ENCODE assay signal across 11 cellular contexts in the genomic region with DNA sequence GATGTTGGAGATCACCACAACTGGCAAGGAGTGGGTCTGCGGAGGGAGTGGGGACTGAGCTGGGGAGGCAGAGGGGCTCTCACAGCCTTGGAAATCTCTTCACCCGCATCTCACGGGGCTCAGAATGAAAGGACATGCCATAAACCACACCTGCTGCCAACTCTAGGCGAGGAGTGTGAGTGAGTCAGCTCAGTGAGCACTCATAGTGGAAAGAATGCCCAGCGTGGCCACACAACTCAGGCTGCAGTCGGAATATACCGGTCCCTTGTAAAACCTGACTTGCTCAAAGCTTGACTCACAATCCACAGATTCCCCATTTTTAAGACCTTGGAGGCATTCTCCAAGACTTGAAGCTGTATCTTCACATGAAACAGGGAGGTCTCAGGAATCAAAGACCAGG. TPM values are rescaled to one million over a fixed set of nuclear protein-coding genes. Genes with fewer than 3 reads are reported as not detected.
DNase-seq lines count a peak whose midpoint lies in the region; ATAC-seq, FAIRE-seq and TF ChIP-seq lines count a peak whose summit lies in the region.
"Had no signal": no experiment of that assay in that cellular context is flagged by ENCODE, and none has a peak within 500 bp of the region (broad histone marks: within the 10 kb centered on the region; RNA-seq: fewer than 3 reads in every experiment).

No MANE protein-coding gene starts in this region.

- peaks cover 33% of the 10 kb centered on the region for H3K4me1 Mint-ChIP-seq in activated naive CD8-positive, alpha-beta T cell treated with anti-CD3 and anti-CD28 coated beads, Interleukin-2, amount 50 U/mL, for 24 hours

- CTCF ChIA-PET in HepG2 (lab: Yijun Ruan, JAX; ENCODE audit: low intra/inter-chr PET ratio, low total read pairs) = interaction anchor here (5.9 kb wide), 1 partner anchor 80 kb away, joined by 163 read pairs; no protein-coding TSS in a partner anchor

- TF ChIP-seq EP300 in HepG2 (IDR thresholded peaks at IDR 0.05; ENCODE audit: low read depth in 2 of 2, low read length in 2 of 2) = no peak
- TF ChIP-seq EP300 in HepG2 (CRISPR knock-in tag; IDR thresholded peaks at IDR 0.05; ENCODE audit: borderline replicate concordance) = no peak

- no peak for FAIRE-seq in HepG2 (lab: Jason Lieb, UNC)

- no peak for TF ChIP-seq RAD21 in HepG2 (CRISPR knock-in tag; IDR thresholded peaks at IDR 0.05)

- H3K36me3 Mint-ChIP-seq in activated naive CD8-positive, alpha-beta T cell treated with anti-CD3 and anti-CD28 coated beads, Interleukin-2, amount 50 U/mL, for 24 hours (ENCODE audit: low read depth) = peaks cover 67% of the 10 kb centered on the region

- peaks cover 8 to 19% of the 10 kb centered on the region in 2 donors for H3K4me1 ChIP-seq in thyroid gland
- H3K4me1 ChIP-seq in HepG2 (ENCODE audit: insufficient read depth, low read length) = no peaks in the 10 kb centered on the region

- no TSS peak for BruUV-seq in HepG2 (replicated peaks; lab: Mats Ljungman, UMichigan)

- no peaks in the 10 kb centered on the region for H3K9me3 ChIP-seq in thyroid gland
- H3K9me3 ChIP-seq in HepG2 (ENCODE audit: low read length) = no peaks in the 10 kb centered on the region

- in situ Hi-C loops in HepG2 (cut with HindIII; ENCODE audit: extremely low pct_ligation_motif_present, low pct_unique_long_range_greater_than_20kb) = no loop called here

- H3K27me3 Mint-ChIP-seq in activated naive CD8-positive, alpha-beta T cell treated with anti-CD3 and anti-CD28 coated beads, Interleukin-2, amount 50 U/mL, for 24 hours = no peaks in the 10 kb centered on the region

- no peak overlapping the region for H3K4me3 Mint-ChIP-seq in activated naive CD8-positive, alpha-beta T cell treated with anti-CD3 and anti-CD28 coated beads, Interleukin-2, amount 50 U/mL, for 24 hours

- ATAC-seq in activated naive CD8-positive, alpha-beta T cell treated with anti-CD3 and anti-CD28 coated beads, Interleukin-2, amount 50 U/mL, for 24 hours = peak; percentile 37
- ATAC-seq in GM18517 (IDR thresholded peaks at IDR 0.05; ENCODE audit: unreplicated experiment) (no peak), HepG2 (no peak)

- no peak overlapping the region for H2AFZ ChIP-seq in HepG2 (ENCODE audit: low read length)

- intact Hi-C loops in thyroid gland (cut with DNase I) (no loop called here), HepG2 (cut with micrococcal nuclease; ENCODE audit: unreplicated experiment) (no loop called here)

- H3K27ac ChIP-seq in thyroid gland = peak overlapping the region in 2 of 3 donors; percentile 10 to 16
- no peak overlapping the region for H3K27ac ChIP-seq in HepG2 (ENCODE audit: extremely low read length, insufficient read depth, low read length)
- H3K27ac ChIP-seq: 22Rv1 had no signal

- 74 to 85% methylated on average over 7 of the region's 7 CpGs for WGBS in thyroid gland, 2 donors
- WGBS in HepG2 (ENCODE audit: low lambda C conversion rate) = 96% methylated on average over 7 of the region's 7 CpGs

- no peak overlapping the region for H3K9ac ChIP-seq in HepG2 (ENCODE audit: insufficient read depth, low read depth, low read length)

- TF ChIP-seq POLR2A in thyroid gland (IDR thresholded peaks at IDR 0.05) (no peak), HepG2 (IDR thresholded peaks at IDR 0.05; ENCODE audit: insufficient read depth in 1 of 2, low read depth in 2 of 2, low read length in 2 of 2) (no peak)

- peak overlapping the region; percentile 44 for H3K27ac Mint-ChIP-seq in activated naive CD8-positive, alpha-beta T cell treated with anti-CD3 and anti-CD28 coated beads, Interleukin-2, amount 50 U/mL, for 24 hours

- POLR2A ChIA-PET in HepG2 (lab: Yijun Ruan, JAX) = interaction anchor here (1.2 to 1.3 kb wide), 2 partner anchors 13 to 64 kb away, joined by 3 to 4 read pairs; no protein-coding TSS in a partner anchor

- H3K27me3 ChIP-seq in thyroid gland = no peaks in the 10 kb centered on the region
- H3K27me3 ChIP-seq in HepG2 (ENCODE audit: control insufficient read depth in 1 of 2, insufficient read depth in 2 of 2, low read length in 2 of 2) = no peaks in the 10 kb centered on the region

- H3K4me3 ChIP-seq in thyroid gland (replicated peaks in 1 of 3) = no peak overlapping the region
- no peak overlapping the region for H3K4me3 ChIP-seq in HepG2 (replicated peaks in 1 of 3; ENCODE audit: insufficient read depth in 1 of 3, low read depth in 2 of 3, low read length in 3 of 3)

- no peaks in the 10 kb centered on the region for H3K9me3 Mint-ChIP-seq in activated naive CD8-positive, alpha-beta T cell treated with anti-CD3 and anti-CD28 coated beads, Interleukin-2, amount 50 U/mL, for 24 hours

- H3K79me2 ChIP-seq in HepG2 (ENCODE audit: insufficient read depth, low read length) = no peaks in the 10 kb centered on the region

- TF ChIP-seq CTCF in thyroid gland (IDR thresholded peaks at IDR 0.05) = no peak
- no peak for TF ChIP-seq CTCF in HepG2 (CRISPR knock-in tag; IDR thresholded peaks at IDR 0.05)

- peaks cover 47 to 67% of the 10 kb centered on the region in 2 donors for H3K36me3 ChIP-seq in thyroid gland
- H3K36me3 ChIP-seq in HepG2 (replicated peaks in 1 of 2; ENCODE audit: control insufficient read depth in 1 of 2, insufficient read depth in 2 of 2, low read length in 2 of 2) = peaks cover 28 to 62% of the 10 kb centered on the region in 2 experiments

- peaks cover 5% of the 10 kb centered on the region; the same call in 1 of the 2 replicates for H4K20me1 ChIP-seq in HepG2 (ENCODE audit: insufficient read depth, low read length)

- H3K4me2 ChIP-seq in HepG2 (ENCODE audit: low read depth, low read length) = no peak overlapping the region

- DNase-seq in DMS53 (lab: John Stamatoyannopoulos, UW) (peak; percentile 22), DMS53 treated with DMSO at 0.1 percent for 48 hours (lab: John Stamatoyannopoulos, UW; ENCODE audit: unreplicated experiment) (no peak), hepatic stellate cell (ENCODE audit: low spot score) (peak; percentile 70), thyroid gland (peak in 1 of 2 donors; percentile 64), HuH-7.5 (ENCODE audit: low spot score) (no peak), HepG2 (ENCODE audit: low spot score) (no peak)
- no peak for DNase-seq in activated naive CD8-positive, alpha-beta T cell treated with anti-CD3 and anti-CD28 coated beads, Interleukin-2, amount 50 U/mL, for 24 hours
- DNase-seq: stimulated activated CD4-positive, alpha-beta T cell treated with anti-CD3 and anti-CD28 coated beads, Interleukin-4, amount 100 ng/mL, for 24 hours; T-helper 2 cell had no signal

TF ChIP-seq in HepG2, 621 proteins besides CTCF, POLR2A, EP300 and RAD21:
- no peak for TF ChIP-seq ZNF430 (CRISPR knock-in tag; IDR thresholded peaks at IDR 0.05)

RNA-seq across cellular contexts. Expression of a gene that starts 36.7 kb away (rescaled TPM):
- total RNA-seq in thyroid gland (10 to 100 TPM; 31.9 to 46.1 (median 34.0) TPM), HepG2 (2016; rRNA removed; fragmentation: Illumina TruSeq; extraction: Trizol) (4.1 and 4.5 TPM in 2 replicates)
- 1.5 and 1.6 TPM in 2 replicates for total RNA-seq in HepG2 (2016; cell fraction: cytosol; rRNA removed; fragmentation: Illumina TruSeq; extraction: Trizol; ENCODE audit: low read depth)
- 2.4 and 3.2 TPM in 2 replicates for total RNA-seq in HepG2 (2016; cell fraction: insoluble cytoplasmic fraction; rRNA removed; fragmentation: Illumina TruSeq; extraction: Trizol)
- total RNA-seq in HepG2 (2016; cell fraction: membrane; rRNA removed; fragmentation: Illumina TruSeq; extraction: Trizol) = 3.5 and 3.6 TPM in 2 replicates
- total RNA-seq in HepG2 (2016; cell fraction: nucleus; rRNA removed; fragmentation: Illumina TruSeq; extraction: Trizol) = 3.1 and 4.2 TPM in 2 replicates
- polyA plus RNA-seq in HepG2 (2011; rRNA removed) = 1.2 and 1.4 TPM in 2 replicates
- polyA plus RNA-seq in HepG2 (2011; cell fraction: cytosol; rRNA removed) = 1.3 and 1.4 TPM in 2 replicates
- polyA plus RNA-seq in HepG2 (2011; cell fraction: nucleus; rRNA removed) = 3.3 and 3.4 TPM in 2 replicates
- polyA plus RNA-seq in HepG2 (2012) = 3.9 and 7.9 TPM in 2 replicates
- 1.2 and 1.4 TPM in 2 replicates for polyA plus RNA-seq in HepG2 (2016; cell fraction: cytosol; fragmentation: Illumina TruSeq; extraction: Trizol; ENCODE audit: low read depth)
- 2.4 and 3.3 TPM in 2 replicates for polyA plus RNA-seq in HepG2 (2016; cell fraction: insoluble cytoplasmic fraction; fragmentation: Illumina TruSeq; extraction: Trizol; ENCODE audit: low read depth)
- 2.4 and 2.5 TPM in 2 replicates for polyA plus RNA-seq in HepG2 (2016; cell fraction: membrane; fragmentation: Illumina TruSeq; extraction: Trizol; ENCODE audit: low read depth)
- 3.2 and 4.2 TPM in 2 replicates for polyA plus RNA-seq in HepG2 (2016; cell fraction: nucleus; fragmentation: Illumina TruSeq; extraction: Trizol; ENCODE audit: insufficient read depth, low read depth)
- polyA minus RNA-seq in HepG2 (2011; rRNA and poly(A)+ RNA removed; ENCODE audit: low replicate concordance) = 6.3 and 24.5 TPM in 2 replicates
- 1.7 TPM in 2 replicates for polyA minus RNA-seq in HepG2 (2011; cell fraction: cytosol; rRNA and poly(A)+ RNA removed)
- 1.7 and 3.0 TPM in 2 replicates for polyA minus RNA-seq in HepG2 (2011; cell fraction: nucleus; rRNA and poly(A)+ RNA removed)

RNA-seq across cellular contexts. Expression of a gene that starts 48.8 kb away (rescaled TPM):
- 10 to 100 TPM; 57.6 to 72.6 (median 63.3) TPM for total RNA-seq in thyroid gland
- total RNA-seq in HepG2 (2016; rRNA removed; fragmentation: Illumina TruSeq; extraction: Trizol) = 17.2 and 21.0 TPM in 2 replicates
- total RNA-seq in HepG2 (2016; cell fraction: cytosol; rRNA removed; fragmentation: Illumina TruSeq; extraction: Trizol; ENCODE audit: low read depth) = 8.8 and 10.4 TPM in 2 replicates
- 14.8 and 23.5 TPM in 2 replicates for total RNA-seq in HepG2 (2016; cell fraction: insoluble cytoplasmic fraction; rRNA removed; fragmentation: Illumina TruSeq; extraction: Trizol)
- 13.7 and 14.6 TPM in 2 replicates for total RNA-seq in HepG2 (2016; cell fraction: membrane; rRNA removed; fragmentation: Illumina TruSeq; extraction: Trizol)
- total RNA-seq in HepG2 (2016; cell fraction: nucleus; rRNA removed; fragmentation: Illumina TruSeq; extraction: Trizol) = 21.1 and 22.8 TPM in 2 replicates
- polyA plus RNA-seq in HepG2 (2011; rRNA removed) = 42.8 and 44.8 TPM in 2 replicates
- 18.5 and 22.6 TPM in 2 replicates for polyA plus RNA-seq in HepG2 (2011; cell fraction: cytosol; rRNA removed)
- 110 and 115 TPM in 2 replicates for polyA plus RNA-seq in HepG2 (2011; cell fraction: nucleus; rRNA removed)
- polyA plus RNA-seq in HepG2 (2012) = 27.0 and 34.0 TPM in 2 replicates
- 3.0 and 3.2 TPM in 2 replicates for polyA plus RNA-seq in HepG2 (2016; cell fraction: cytosol; fragmentation: Illumina TruSeq; extraction: Trizol; ENCODE audit: low read depth)
- polyA plus RNA-seq in HepG2 (2016; cell fraction: insoluble cytoplasmic fraction; fragmentation: Illumina TruSeq; extraction: Trizol; ENCODE audit: low read depth) = 13.9 and 18.4 TPM in 2 replicates
- polyA plus RNA-seq in HepG2 (2016; cell fraction: membrane; fragmentation: Illumina TruSeq; extraction: Trizol; ENCODE audit: low read depth) = 8.2 and 9.4 TPM in 2 replicates
- 73.9 and 77.3 TPM in 2 replicates for polyA plus RNA-seq in HepG2 (2016; cell fraction: nucleus; fragmentation: Illumina TruSeq; extraction: Trizol; ENCODE audit: insufficient read depth, low read depth)
- polyA minus RNA-seq in HepG2 (2011; rRNA and poly(A)+ RNA removed; ENCODE audit: low replicate concordance) = 35.0 and 59.1 TPM in 2 replicates
- 14.9 and 16.6 TPM in 2 replicates for polyA minus RNA-seq in HepG2 (2011; cell fraction: cytosol; rRNA and poly(A)+ RNA removed)
- polyA minus RNA-seq in HepG2 (2011; cell fraction: nucleus; rRNA and poly(A)+ RNA removed) = 36.8 and 37.1 TPM in 2 replicates

Comparison
In these comparisons a context has a peak if more than half of its experiments do, and no peak if none do; other contexts are left out.
1. DNase-seq: peak in DMS53 (single experiment) and hepatic stellate cell (single experiment); none in DMS53 treated with DMSO at 0.1 percent for 48 hours (single experiment), activated naive CD8-positive, alpha-beta T cell treated with anti-CD3 and anti-CD28 coated beads, Interleukin-2, amount 50 U/mL, for 24 hours (single experiment), HuH-7.5 (single experiment) and HepG2 (single experiment).